22 cellular contexts compared by ENCODE assay signal in genomic region chr11:39786682-39787081, GRCh38.
A peak's percentile ranks its signal among the peaks of the same experiment; 100 is the strongest.
DNase-seq lines count a peak whose midpoint lies in the region; ATAC-seq and TF ChIP-seq lines count a peak whose summit lies in the region.
"Had no signal": no experiment of that assay in that cellular context is flagged by ENCODE, and none has a peak within 500 bp of the region (broad histone marks: within the 10 kb centered on the region; RNA-seq: fewer than 3 reads in every experiment).

No MANE protein-coding gene starts in this region.

- no peak overlapping the region for H2BK5ac ChIP-seq in mesenchymal stem cell (ENCODE audit: low read depth, low read length, poor library complexity, severe bottlenecking)

- no peak for TF ChIP-seq POLR2A in gastroesophageal sphincter (IDR thresholded peaks at IDR 0.05)

- H2AK5ac ChIP-seq in mesenchymal stem cell (ENCODE audit: low read length, severe bottlenecking): no peak overlapping the region

- H3K18ac ChIP-seq in mesenchymal stem cell (ENCODE audit: low read depth in 1 of 2, low read length in 2 of 2): no peak overlapping the region

- H3K4me3 ChIP-seq in right cardiac atrium (ENCODE audit: low read length) (no peak overlapping the region), gastroesophageal sphincter (no peak overlapping the region), mesenchymal stem cell (ENCODE audit: insufficient read depth in 1 of 2, low read depth in 1 of 2, low read length in 2 of 2) (no peak overlapping the region)
- H3K4me3 ChIP-seq: A549; BLaER1 treated with 17β-estradiol and CSF1 and Interleukin-3, amounts not matched to agents 10 nM and 100 nM had no signal

- no peak overlapping the region for H3K9ac ChIP-seq in mesenchymal stem cell (ENCODE audit: low read length)
- H3K9ac ChIP-seq: BLaER1 treated with 17β-estradiol and CSF1 and Interleukin-3, amounts not matched to agents 10 nM and 100 nM had no signal

- 96% methylated on average over 8 of the region's 8 CpGs for WGBS in right cardiac atrium
- WGBS in gastroesophageal sphincter (ENCODE audit: low coverage in 1 of 2), 2 donors: 90 to 100% methylated on average over 2 of the region's 8 CpGs
- 96% methylated on average over 6 of the region's 8 CpGs for WGBS in mesenchymal stem cell

- no peak for TF ChIP-seq EP300 in gastroesophageal sphincter (IDR thresholded peaks at IDR 0.05)

- H3K79me1 ChIP-seq in mesenchymal stem cell (replicated peaks; ENCODE audit: low read length, poor library complexity, severe bottlenecking): no peaks in the 10 kb centered on the region

- H2BK12ac ChIP-seq in mesenchymal stem cell (ENCODE audit: low read length in 2 of 2): no peak overlapping the region

- H3K9me3 Mint-ChIP-seq in activated naive CD8-positive, alpha-beta T cell treated with anti-CD3 and anti-CD28 coated beads, Interleukin-2, amount 50 U/mL, for 24 hours: no peaks in the 10 kb centered on the region
- H3K9me3 Mint-ChIP-seq: CD4-positive, alpha-beta T cell had no signal

- ATAC-seq in right cardiac atrium (no peak), gastroesophageal sphincter (peak; percentile 28), HG03108 (IDR thresholded peaks at IDR 0.05; ENCODE audit: unreplicated experiment) (no peak)
- ATAC-seq in activated naive CD8-positive, alpha-beta T cell treated with anti-CD3 and anti-CD28 coated beads, Interleukin-2, amount 50 U/mL, for 24 hours: no peak
- ATAC-seq: A549, HCT116 had no signal

- TF ChIP-seq CTCF in gastroesophageal sphincter (IDR thresholded peaks at IDR 0.05): no peak

- peak in 2 of 3 donors; percentile 17 to 39 for DNase-seq in right cardiac atrium
- DNase-seq in cardiac septum (ENCODE audit: low spot score): no peak
- DNase-seq in mesenchymal stem cell: no peak
- no peak for DNase-seq in DMS79 (lab: John Stamatoyannopoulos, UW)
- no peak for DNase-seq in activated naive CD8-positive, alpha-beta T cell treated with anti-CD3 and anti-CD28 coated beads, Interleukin-2, amount 50 U/mL, for 24 hours
- DNase-seq: 8988T; ACHN; AML-193; BE2C; CD4-positive, alpha-beta T cell; CD8-positive, alpha-beta memory T cell; DMS 273 treated with DMSO at 0.1 percent for 48 hours; DMS79 treated with DMSO at 0.1 percent for 48 hours; GF-D8; GOT3; H9 had no signal

- H3K23ac ChIP-seq in mesenchymal stem cell (ENCODE audit: low read length in 2 of 2): no peak overlapping the region

- no peaks in the 10 kb centered on the region for H3K4me1 Mint-ChIP-seq in activated naive CD8-positive, alpha-beta T cell treated with anti-CD3 and anti-CD28 coated beads, Interleukin-2, amount 50 U/mL, for 24 hours
- H3K4me1 Mint-ChIP-seq: CD8-positive, alpha-beta memory T cell; H9 had no signal

- H2AFZ ChIP-seq in mesenchymal stem cell (ENCODE audit: low read depth, low read length): no peak overlapping the region

- H3K9me3 ChIP-seq in right cardiac atrium (ENCODE audit: control insufficient read depth, low read length) (no peaks in the 10 kb centered on the region), gastroesophageal sphincter (no peaks in the 10 kb centered on the region), mesenchymal stem cell (ENCODE audit: control insufficient read depth, low read length) (no peaks in the 10 kb centered on the region)
- H3K9me3 ChIP-seq: A549, BE2C had no signal

- intact Hi-C loops in right cardiac atrium (cut with DNase I): no loop called here
- intact Hi-C loops in cardiac septum (cut with DNase I): no loop called here

- H3K27ac Mint-ChIP-seq in activated naive CD8-positive, alpha-beta T cell treated with anti-CD3 and anti-CD28 coated beads, Interleukin-2, amount 50 U/mL, for 24 hours: no peak overlapping the region
- H3K27ac Mint-ChIP-seq: CD14-positive monocyte; CD4-positive, alpha-beta T cell; CD8-positive, alpha-beta memory T cell; H9 had no signal

- H4K8ac ChIP-seq in mesenchymal stem cell (ENCODE audit: low read length): no peak overlapping the region

- no peaks in the 10 kb centered on the region for H3K36me3 Mint-ChIP-seq in activated naive CD8-positive, alpha-beta T cell treated with anti-CD3 and anti-CD28 coated beads, Interleukin-2, amount 50 U/mL, for 24 hours (ENCODE audit: low read depth)
- H3K36me3 Mint-ChIP-seq: CD14-positive monocyte; CD8-positive, alpha-beta memory T cell had no signal

- H2BK15ac ChIP-seq in mesenchymal stem cell (ENCODE audit: low read depth, poor library complexity, severe bottlenecking): no peak overlapping the region

- no peaks in the 10 kb centered on the region for H3K27me3 Mint-ChIP-seq in activated naive CD8-positive, alpha-beta T cell treated with anti-CD3 and anti-CD28 coated beads, Interleukin-2, amount 50 U/mL, for 24 hours
- H3K27me3 Mint-ChIP-seq: CD4-positive, alpha-beta T cell; CD8-positive, alpha-beta memory T cell had no signal

- H3K14ac ChIP-seq in mesenchymal stem cell (ENCODE audit: low read length in 2 of 2): no peak overlapping the region

- H3K36me3 ChIP-seq in gastroesophageal sphincter: no peaks in the 10 kb centered on the region
- H3K36me3 ChIP-seq in mesenchymal stem cell (ENCODE audit: control insufficient read depth in 1 of 2, insufficient read depth in 2 of 2, low read depth in 1 of 2, low read length in 2 of 2): no peaks in the 10 kb centered on the region
- H3K36me3 ChIP-seq: BE2C; BLaER1 treated with 17β-estradiol and CSF1 and Interleukin-3, amounts not matched to agents 10 nM and 100 nM had no signal

- no peak overlapping the region for H3K4me3 Mint-ChIP-seq in activated naive CD8-positive, alpha-beta T cell treated with anti-CD3 and anti-CD28 coated beads, Interleukin-2, amount 50 U/mL, for 24 hours
- H3K4me3 Mint-ChIP-seq: CD14-positive monocyte; CD4-positive, alpha-beta T cell; CD8-positive, alpha-beta memory T cell; H9 had no signal

- H3K27ac ChIP-seq in right cardiac atrium (ENCODE audit: low read length) (no peak overlapping the region), gastroesophageal sphincter (no peak overlapping the region), mesenchymal stem cell (ENCODE audit: low read length, poor library complexity, severe bottlenecking) (no peak overlapping the region)
- H3K27ac ChIP-seq: A549; BLaER1 treated with 17β-estradiol and CSF1 and Interleukin-3, amounts not matched to agents 10 nM and 100 nM had no signal

- no peak overlapping the region for H3K4me2 ChIP-seq in mesenchymal stem cell (ENCODE audit: low read length, poor library complexity, severe bottlenecking)
- H3K4me2 ChIP-seq: A549 had no signal

- H2BK120ac ChIP-seq in mesenchymal stem cell (ENCODE audit: low read depth, low read length): no peak overlapping the region

- H3K4me1 ChIP-seq in right cardiac atrium (ENCODE audit: control insufficient read depth, insufficient read depth, low read length) (no peaks in the 10 kb centered on the region), gastroesophageal sphincter (no peaks in the 10 kb centered on the region), mesenchymal stem cell (ENCODE audit: control insufficient read depth, insufficient read depth, low read depth, low read length) (no peaks in the 10 kb centered on the region)
- H3K4me1 ChIP-seq: A549, BE2C had no signal

- peak overlapping the region; percentile 83 for H4K91ac ChIP-seq in mesenchymal stem cell (ENCODE audit: low read length)

- no peak overlapping the region for H3K4ac ChIP-seq in mesenchymal stem cell (ENCODE audit: low read depth in 1 of 2, low read length in 2 of 2)

- H3K27me3 ChIP-seq in right cardiac atrium (ENCODE audit: control insufficient read depth, insufficient read depth): no peaks in the 10 kb centered on the region
- no peaks in the 10 kb centered on the region for H3K27me3 ChIP-seq in gastroesophageal sphincter
- H3K27me3 ChIP-seq in mesenchymal stem cell (ENCODE audit: control insufficient read depth in 1 of 2, insufficient read depth in 1 of 2, low read length in 2 of 2): no peaks in the 10 kb centered on the region
- H3K27me3 ChIP-seq: BE2C; BLaER1 treated with 17β-estradiol and CSF1 and Interleukin-3, amounts not matched to agents 10 nM and 100 nM had no signal

Comparison
In these comparisons a context has a peak if more than half of its experiments do, and no peak if none do; other contexts are left out.
1. DNase-seq: peak in right cardiac atrium (2 of 3); none in cardiac septum (single experiment), mesenchymal stem cell (single experiment), DMS79 (single experiment) and activated naive CD8-positive, alpha-beta T cell treated with anti-CD3 and anti-CD28 coated beads, Interleukin-2, amount 50 U/mL, for 24 hours (single experiment).